Comparison of ENCODE assay signal across 24 cellular contexts in genomic region chr15:63260786-63261185, GRCh38. TPM values are rescaled to one million over a fixed set of nuclear protein-coding genes. Genes with fewer than 3 reads are reported as not detected.
DNase-seq lines count a peak whose midpoint lies in the region; ATAC-seq, FAIRE-seq and TF ChIP-seq lines count a peak whose summit lies in the region.
"Had no signal": no experiment of that assay in that cellular context is flagged by ENCODE, and none has a peak within 500 bp of the region (broad histone marks: within the 10 kb centered on the region; RNA-seq: fewer than 3 reads in every experiment).

No MANE protein-coding gene starts in this region.

- H3K4me3 ChIP-seq in HepG2 (replicated peaks in 1 of 3; ENCODE audit: insufficient read depth in 1 of 3, low read depth in 2 of 3, low read length in 3 of 3): no peak overlapping the region
- H3K4me3 ChIP-seq: BLaER1 treated with 17β-estradiol and CSF1 and Interleukin-3, amounts not matched to agents 10 nM and 100 nM; SJCRH30 had no signal

- TF ChIP-seq CTCF in HepG2 (CRISPR knock-in tag; IDR thresholded peaks at IDR 0.05) (no peak), mesothelial cell of epicardium (IDR thresholded peaks at IDR 0.05; ENCODE audit: unreplicated experiment) (no peak)

- POLR2A ChIA-PET in HepG2 (lab: Yijun Ruan, JAX): interaction anchor here (2.0 kb wide), 1 partner anchor 103 kb away, joined by 6 read pairs; the partner anchor contains the start of gene RPS27L

- FAIRE-seq in HepG2 (lab: Jason Lieb, UNC): no peak
- FAIRE-seq: GM18507, RCC 7860 had no signal

- no peak overlapping the region for H3K9ac ChIP-seq in HepG2 (ENCODE audit: insufficient read depth, low read depth, low read length)
- H3K9ac ChIP-seq: BLaER1 treated with 17β-estradiol and CSF1 and Interleukin-3, amounts not matched to agents 10 nM and 100 nM had no signal

- H3K9me3 ChIP-seq in HepG2 (ENCODE audit: low read length): no peaks in the 10 kb centered on the region
- H3K9me3 ChIP-seq: SJCRH30 had no signal

- TF ChIP-seq EP300 in HepG2 (IDR thresholded peaks at IDR 0.05; ENCODE audit: low read depth in 2 of 2, low read length in 2 of 2) (no peak), HepG2 (CRISPR knock-in tag; IDR thresholded peaks at IDR 0.05; ENCODE audit: borderline replicate concordance) (no peak)

- peaks cover 60% of the 10 kb centered on the region for H3K4me1 ChIP-seq in HepG2 (ENCODE audit: insufficient read depth, low read length)

- H3K9me3 Mint-ChIP-seq in activated naive CD8-positive, alpha-beta T cell (ENCODE audit: low read depth): no peaks in the 10 kb centered on the region
- no peaks in the 10 kb centered on the region for H3K9me3 Mint-ChIP-seq in activated naive CD8-positive, alpha-beta T cell treated with anti-CD3 and anti-CD28 coated beads for 36 hours
- no peaks in the 10 kb centered on the region for H3K9me3 Mint-ChIP-seq in natural killer cell treated with Interleukin-12 subunit alpha and Interleukin-12 subunit beta and Interleukin-15 and Interleukin-18, amount 100 ng/mL, for 72 hours
- H3K9me3 Mint-ChIP-seq in mesothelial cell of epicardium: peaks cover 3% of the 10 kb centered on the region
- H3K9me3 Mint-ChIP-seq: CD4-positive, alpha-beta memory T cell; IgD-negative memory B cell had no signal

- no peak for ATAC-seq in HepG2
- ATAC-seq in natural killer cell treated with Interleukin-12 subunit alpha and Interleukin-12 subunit beta and Interleukin-15 and Interleukin-18, amount 100 ng/mL, for 72 hours: no peak
- ATAC-seq in GM21381 (IDR thresholded peaks at IDR 0.05; ENCODE audit: unreplicated experiment): no peak
- ATAC-seq: HCT116 had no signal

- in situ Hi-C loops in HepG2 (cut with HindIII; ENCODE audit: extremely low pct_ligation_motif_present, low pct_unique_long_range_greater_than_20kb): no loop called here

- peaks cover 17% of the 10 kb centered on the region for H3K36me3 Mint-ChIP-seq in activated naive CD8-positive, alpha-beta T cell
- H3K36me3 Mint-ChIP-seq in activated naive CD8-positive, alpha-beta T cell treated with anti-CD3 and anti-CD28 coated beads for 36 hours: peaks cover 44% of the 10 kb centered on the region
- peaks cover 36% of the 10 kb centered on the region for H3K36me3 Mint-ChIP-seq in natural killer cell treated with Interleukin-12 subunit alpha and Interleukin-12 subunit beta and Interleukin-15 and Interleukin-18, amount 100 ng/mL, for 72 hours
- H3K36me3 Mint-ChIP-seq in mesothelial cell of epicardium: peaks cover 24% of the 10 kb centered on the region

- WGBS in HepG2 (ENCODE audit: low lambda C conversion rate): 54% methylated on average over 5 of the region's 5 CpGs

- CTCF ChIA-PET in HepG2 (lab: Yijun Ruan, JAX; ENCODE audit: low intra/inter-chr PET ratio, low total read pairs): no interaction called here

- TF ChIP-seq RAD21 in HepG2 (CRISPR knock-in tag; IDR thresholded peaks at IDR 0.05): no peak

- no peaks in the 10 kb centered on the region for H3K79me2 ChIP-seq in HepG2 (ENCODE audit: insufficient read depth, low read length)

- no peak overlapping the region for H3K4me2 ChIP-seq in HepG2 (ENCODE audit: low read depth, low read length)

- no peak overlapping the region for H3K4me3 Mint-ChIP-seq in activated naive CD8-positive, alpha-beta T cell
- H3K4me3 Mint-ChIP-seq in activated naive CD8-positive, alpha-beta T cell treated with anti-CD3 and anti-CD28 coated beads for 36 hours: no peak overlapping the region
- no peak overlapping the region for H3K4me3 Mint-ChIP-seq in natural killer cell treated with Interleukin-12 subunit alpha and Interleukin-12 subunit beta and Interleukin-15 and Interleukin-18, amount 100 ng/mL, for 72 hours
- no peak overlapping the region for H3K4me3 Mint-ChIP-seq in mesothelial cell of epicardium
- H3K4me3 Mint-ChIP-seq: CD4-positive, alpha-beta memory T cell; IgD-negative memory B cell had no signal

- H4K20me1 ChIP-seq in HepG2 (ENCODE audit: insufficient read depth, low read length): no peaks in the 10 kb centered on the region

- H3K4me1 Mint-ChIP-seq in activated naive CD8-positive, alpha-beta T cell (ENCODE audit: low read depth): peaks cover 2% of the 10 kb centered on the region
- peaks cover 11% of the 10 kb centered on the region for H3K4me1 Mint-ChIP-seq in activated naive CD8-positive, alpha-beta T cell treated with anti-CD3 and anti-CD28 coated beads for 36 hours
- peaks cover 2 to 15% of the 10 kb centered on the region in 2 donors for H3K4me1 Mint-ChIP-seq in natural killer cell treated with Interleukin-12 subunit alpha and Interleukin-12 subunit beta and Interleukin-15 and Interleukin-18, amount 100 ng/mL, for 72 hours (ENCODE audit: low read depth in 2 of 2)
- peaks cover 15% of the 10 kb centered on the region for H3K4me1 Mint-ChIP-seq in mesothelial cell of epicardium

- no TSS peak for BruUV-seq in HepG2 (replicated peaks; lab: Mats Ljungman, UMichigan)

- no peaks in the 10 kb centered on the region for H3K27me3 Mint-ChIP-seq in activated naive CD8-positive, alpha-beta T cell
- no peaks in the 10 kb centered on the region for H3K27me3 Mint-ChIP-seq in activated naive CD8-positive, alpha-beta T cell treated with anti-CD3 and anti-CD28 coated beads for 36 hours
- H3K27me3 Mint-ChIP-seq in natural killer cell treated with Interleukin-12 subunit alpha and Interleukin-12 subunit beta and Interleukin-15 and Interleukin-18, amount 100 ng/mL, for 72 hours: no peaks in the 10 kb centered on the region
- H3K27me3 Mint-ChIP-seq in mesothelial cell of epicardium (ENCODE audit: low read depth): no peaks in the 10 kb centered on the region
- H3K27me3 Mint-ChIP-seq: CD4-positive, alpha-beta memory T cell; IgD-negative memory B cell had no signal

- H3K36me3 ChIP-seq in HepG2 (replicated peaks in 1 of 2; ENCODE audit: control insufficient read depth in 1 of 2, insufficient read depth in 2 of 2, low read length in 2 of 2): peaks cover 0 to 4% of the 10 kb centered on the region in 2 experiments; a peak in 2 of 5 replicates

- no peak for TF ChIP-seq POLR2A in HepG2 (IDR thresholded peaks at IDR 0.05; ENCODE audit: insufficient read depth in 1 of 2, low read depth in 2 of 2, low read length in 2 of 2)

- H3K27ac ChIP-seq in HepG2 (ENCODE audit: extremely low read length, insufficient read depth, low read length): no peak overlapping the region
- H3K27ac ChIP-seq: BLaER1 treated with 17β-estradiol and CSF1 and Interleukin-3, amounts not matched to agents 10 nM and 100 nM; SJCRH30 had no signal

- peak overlapping the region; percentile 70 for H3K27ac Mint-ChIP-seq in activated naive CD8-positive, alpha-beta T cell
- H3K27ac Mint-ChIP-seq in activated naive CD8-positive, alpha-beta T cell treated with anti-CD3 and anti-CD28 coated beads for 36 hours: no peak overlapping the region
- peak overlapping the region in 1 of 2 donors; percentile 7 for H3K27ac Mint-ChIP-seq in natural killer cell treated with Interleukin-12 subunit alpha and Interleukin-12 subunit beta and Interleukin-15 and Interleukin-18, amount 100 ng/mL, for 72 hours
- no peak overlapping the region for H3K27ac Mint-ChIP-seq in mesothelial cell of epicardium

- no peak overlapping the region for H2AFZ ChIP-seq in HepG2 (ENCODE audit: low read length)

- no peak for DNase-seq in activated naive CD8-positive, alpha-beta T cell treated with anti-CD3 and anti-CD28 coated beads for 36 hours
- DNase-seq in dermis microvascular lymphatic vessel endothelial cell (ENCODE audit: low read depth in 2 of 2): peak; percentile 83 to 87
- peak; percentile 58 for DNase-seq in HepG2 (ENCODE audit: low spot score)
- no peak for DNase-seq in natural killer cell treated with Interleukin-12 subunit alpha and Interleukin-12 subunit beta and Interleukin-15 and Interleukin-18, amount 100 ng/mL, for 72 hours (ENCODE audit: low spot score)
- no peak for DNase-seq in mesothelial cell of epicardium (ENCODE audit: low spot score in 2 of 2, unreplicated experiment in 2 of 2)
- DNase-seq in GF-D8 (lab: John Stamatoyannopoulos, UW): no peak
- DNase-seq: 8988T; Caco-2; CD4-positive, alpha-beta memory T cell; DND-41; GOT3; NCI-H1417; NCI-H1694 treated with DMSO at 0.1 percent for 48 hours; NCI-H2081 treated with DMSO at 0.1 percent for 48 hours; NCI-H2171 treated with DMSO at 0.1 percent for 48 hours; NCI-H524 treated with DMSO at 0.1 percent for 48 hours; SJCRH30 had no signal

- intact Hi-C loops in HepG2 (cut with micrococcal nuclease; ENCODE audit: unreplicated experiment): loop anchor here (10.0 kb wide), 1 partner anchor 46 kb away; no protein-coding TSS in a partner anchor

- no peaks in the 10 kb centered on the region for H3K27me3 ChIP-seq in HepG2 (ENCODE audit: control insufficient read depth in 1 of 2, insufficient read depth in 2 of 2, low read length in 2 of 2)
- H3K27me3 ChIP-seq: BLaER1 treated with 17β-estradiol and CSF1 and Interleukin-3, amounts not matched to agents 10 nM and 100 nM; SJCRH30 had no signal

RNA-seq across cellular contexts. Expression of gene APH1B, which starts 16.6 kb away (rescaled TPM):
- total RNA-seq in activated naive CD8-positive, alpha-beta T cell treated with anti-CD3 and anti-CD28 coated beads for 36 hours: 1 to 10 TPM; 9.3 to 9.4 TPM
- 18.9 and 27.1 TPM in 2 replicates for total RNA-seq in dermis microvascular lymphatic vessel endothelial cell
- total RNA-seq in HepG2 (2016; rRNA removed; fragmentation: Illumina TruSeq; extraction: Trizol): 0.67 and 1.00 TPM in 2 replicates
- 0.61 and 0.62 TPM in 2 replicates for total RNA-seq in HepG2 (2016; cell fraction: cytosol; rRNA removed; fragmentation: Illumina TruSeq; extraction: Trizol; ENCODE audit: low read depth)
- 0.58 and 2.0 TPM in 2 replicates for total RNA-seq in HepG2 (2016; cell fraction: insoluble cytoplasmic fraction; rRNA removed; fragmentation: Illumina TruSeq; extraction: Trizol)
- 0.21 and 0.59 TPM in 2 replicates for total RNA-seq in HepG2 (2016; cell fraction: membrane; rRNA removed; fragmentation: Illumina TruSeq; extraction: Trizol)
- 1.5 and 2.3 TPM in 2 replicates for total RNA-seq in HepG2 (2016; cell fraction: nucleus; rRNA removed; fragmentation: Illumina TruSeq; extraction: Trizol)
- 0.45 and 0.72 TPM in 2 replicates for polyA plus RNA-seq in HepG2 (2011; rRNA removed)
- polyA plus RNA-seq in HepG2 (2011; cell fraction: cytosol; rRNA removed): 0.43 and 0.46 TPM in 2 replicates
- polyA plus RNA-seq in HepG2 (2011; cell fraction: nucleus; rRNA removed): 0.97 and 1.0 TPM in 2 replicates
- 1.4 and 2.6 TPM in 2 replicates for polyA plus RNA-seq in HepG2 (2012)
- polyA plus RNA-seq in HepG2 (2016; cell fraction: cytosol; fragmentation: Illumina TruSeq; extraction: Trizol; ENCODE audit: low read depth): 0.47 and 0.48 TPM in 2 replicates
- 0.56 and 0.86 TPM in 2 replicates for polyA plus RNA-seq in HepG2 (2016; cell fraction: insoluble cytoplasmic fraction; fragmentation: Illumina TruSeq; extraction: Trizol; ENCODE audit: low read depth)
- 0.24 and 0.55 TPM in 2 replicates for polyA plus RNA-seq in HepG2 (2016; cell fraction: membrane; fragmentation: Illumina TruSeq; extraction: Trizol; ENCODE audit: low read depth)
- 3.0 and 3.3 TPM in 2 replicates for polyA plus RNA-seq in HepG2 (2016; cell fraction: nucleus; fragmentation: Illumina TruSeq; extraction: Trizol; ENCODE audit: insufficient read depth, low read depth)
- 0.23 and 0.82 TPM in 2 replicates for polyA minus RNA-seq in HepG2 (2011; rRNA and poly(A)+ RNA removed; ENCODE audit: low replicate concordance)
- 0.89 and 1.3 TPM in 2 replicates for polyA minus RNA-seq in HepG2 (2011; cell fraction: cytosol; rRNA and poly(A)+ RNA removed)
- polyA minus RNA-seq in HepG2 (2011; cell fraction: nucleus; rRNA and poly(A)+ RNA removed): 2.3 and 4.4 TPM in 2 replicates
- 10 to 100 TPM in 1 of 2 donors, 1 to 10 TPM in 1; 8.7 to 14.7 TPM for total RNA-seq in natural killer cell treated with Interleukin-12 subunit alpha and Interleukin-12 subunit beta and Interleukin-15 and Interleukin-18, amount 100 ng/mL, for 72 hours
- total RNA-seq in mesothelial cell of epicardium: 19.7 to 22.0 TPM (median 21.9 TPM) in 3 replicates

Comparison
In these comparisons a context has a peak if more than half of its experiments do, and no peak if none do; other contexts are left out.
1. DNase-seq: peak in dermis microvascular lymphatic vessel endothelial cell (2 of 2) and HepG2 (single experiment); none in activated naive CD8-positive, alpha-beta T cell treated with anti-CD3 and anti-CD28 coated beads for 36 hours (single experiment), natural killer cell treated with Interleukin-12 subunit alpha and Interleukin-12 subunit beta and Interleukin-15 and Interleukin-18, amount 100 ng/mL, for 72 hours (single experiment), mesothelial cell of epicardium (0 of 2) and GF-D8 (single experiment).